Comparison of ENCODE assay signal across 1 cellular context in genomic region chr2:44295636-44296359, GRCh38.
TF ChIP-seq lines count a peak whose summit lies in the region.

No MANE protein-coding gene starts in this region.

TF ChIP-seq in SK-N-SH treated with all-trans-retinoic acid at 6 μM for 48 hours, 23 proteins besides CTCF, POLR2A, EP300 and RAD21 (continued from another document):
- TF ChIP-seq CSRNP3 (CRISPR knock-in tag; IDR thresholded peaks at IDR 0.05) = no peak
- TF ChIP-seq OSR1 (CRISPR knock-in tag; IDR thresholded peaks at IDR 0.05) = no peak
- no peak for TF ChIP-seq BACH2 (CRISPR knock-in tag; IDR thresholded peaks at IDR 0.05; ENCODE audit: borderline replicate concordance)
- no peak for TF ChIP-seq CSDC2 (CRISPR knock-in tag; IDR thresholded peaks at IDR 0.05)
